Comparison of ENCODE assay signal across 1 cellular context in the genomic region with DNA sequence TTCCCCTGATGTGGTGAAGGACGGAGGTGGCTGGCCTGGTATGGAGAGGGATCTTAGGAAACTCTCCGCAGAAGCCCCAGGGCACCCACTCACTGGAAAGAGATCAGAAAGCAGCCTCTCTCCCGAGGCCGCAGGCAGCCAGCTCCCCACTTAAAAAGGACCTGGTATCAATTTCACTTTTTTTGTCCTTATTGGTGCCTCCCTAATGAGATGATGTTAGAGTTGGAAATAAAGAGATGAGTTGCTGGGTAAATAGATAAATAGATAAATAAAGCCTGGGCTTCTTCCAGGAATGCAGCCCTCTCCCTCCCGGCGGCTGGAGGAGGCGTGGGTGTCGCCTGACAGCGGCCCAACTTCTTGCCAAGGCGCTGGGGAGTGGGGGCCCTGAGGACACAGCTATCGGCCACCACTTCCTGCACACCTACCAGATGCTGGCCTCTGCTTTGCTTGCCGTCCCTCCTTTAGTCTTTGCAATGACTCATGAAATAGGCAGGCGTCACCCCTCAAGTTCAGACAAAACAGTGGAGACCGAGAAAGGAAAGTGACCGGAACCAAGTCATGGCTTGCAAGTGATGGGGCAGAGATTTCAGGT.
TF ChIP-seq lines count a peak whose summit lies in the region.

No MANE protein-coding gene starts in this region.

TF ChIP-seq in K562, 482 proteins besides CTCF, POLR2A, EP300 and RAD21 (continued from another document and continues in another):
- TF ChIP-seq, protein P1, sequence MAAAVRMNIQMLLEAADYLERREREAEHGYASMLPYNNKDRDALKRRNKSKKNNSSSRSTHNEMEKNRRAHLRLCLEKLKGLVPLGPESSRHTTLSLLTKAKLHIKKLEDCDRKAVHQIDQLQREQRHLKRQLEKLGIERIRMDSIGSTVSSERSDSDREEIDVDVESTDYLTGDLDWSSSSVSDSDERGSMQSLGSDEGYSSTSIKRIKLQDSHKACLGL (CRISPR knock-in tag; IDR thresholded peaks at IDR 0.05; ENCODE audit: borderline replicate concordance, poor library complexity, severe bottlenecking), result no peak
- TF ChIP-seq SMAD1 (IDR thresholded peaks at IDR 0.05; ENCODE audit: low read depth, low read length, partially characterized antibody) (no peak), CBX8 (IDR thresholded peaks at IDR 0.05; ENCODE audit: borderline replicate concordance, extremely low read depth, low read depth, low read length, poor library complexity, severe bottlenecking) (no peak), SREBF2 (CRISPR knock-in tag; IDR thresholded peaks at IDR 0.05) (no peak), SAFB (IDR thresholded peaks at IDR 0.05; ENCODE audit: borderline replicate concordance, low read depth, low read length) (no peak), MCM2 (IDR thresholded peaks at IDR 0.05; ENCODE audit: low read depth) (no peak), ZNF324 (CRISPR knock-in tag; IDR thresholded peaks at IDR 0.05) (no peak), TCF7L2 (IDR thresholded peaks at IDR 0.05; ENCODE audit: low read depth, low read length) (no peak), TRIM24 (IDR thresholded peaks at IDR 0.05) (peak in 1 of 2 experiments; percentile 48; a peak in 1 of 4 replicates), ESRRB (CRISPR knock-in tag; IDR thresholded peaks at IDR 0.05; ENCODE audit: borderline replicate concordance) (no peak), DIDO1 (tag; IDR thresholded peaks at IDR 0.05; ENCODE audit: low read depth) (no peak), BCL6 (CRISPR knock-in tag; IDR thresholded peaks at IDR 0.05) (no peak), CAMTA2 (CRISPR knock-in tag; conservative IDR thresholded peaks at IDR 0.05) (no peak), ZNF780A (CRISPR knock-in tag; IDR thresholded peaks at IDR 0.05) (no peak), RBM34 (IDR thresholded peaks at IDR 0.05; ENCODE audit: borderline replicate concordance, insufficient read depth, low read length) (no peak), SMARCC2 (IDR thresholded peaks at IDR 0.05; ENCODE audit: low read depth) (no peak), ZNF589 (CRISPR knock-in tag; IDR thresholded peaks at IDR 0.05; ENCODE audit: low read depth) (peak; percentile 65; the same call in 1 of the 2 replicates), MECOM (CRISPR knock-in tag; IDR thresholded peaks at IDR 0.05) (no peak), GABPB2 (CRISPR knock-in tag; conservative IDR thresholded peaks at IDR 0.05) (no peak), GATAD2A (IDR thresholded peaks at IDR 0.05) (no peak), SRF (CRISPR knock-in tag; IDR thresholded peaks at IDR 0.05) (no peak), ETV6 (IDR thresholded peaks at IDR 0.05; ENCODE audit: borderline replicate concordance in 1 of 2, low read depth in 2 of 2, low read length in 1 of 2) (no peak), ETV6 (CRISPR knock-in tag; IDR thresholded peaks at IDR 0.05; ENCODE audit: borderline replicate concordance) (no peak), ZNF431 (CRISPR knock-in tag; IDR thresholded peaks at IDR 0.05) (no peak), SETDB1 (IDR thresholded peaks at IDR 0.05; ENCODE audit: low read length) (no peak), ELF2 (CRISPR knock-in tag; IDR thresholded peaks at IDR 0.05) (no peak), SLC30A9 (CRISPR knock-in tag; IDR thresholded peaks at IDR 0.05) (no peak), NFRKB (IDR thresholded peaks at IDR 0.05; ENCODE audit: low read depth) (no peak), ZNF766 (CRISPR knock-in tag; conservative IDR thresholded peaks at IDR 0.05) (0 out of 2 replicates have a peak, but pooled peaks have one; percentile 39), ZNF124 (CRISPR knock-in tag; IDR thresholded peaks at IDR 0.05) (no peak), CHD4 (IDR thresholded peaks at IDR 0.05; ENCODE audit: insufficient read depth, insufficient replicate concordance, low read depth, low read length, poor library complexity, severe bottlenecking) (no peak), CEBPG (CRISPR knock-in tag; IDR thresholded peaks at IDR 0.05) (no peak), CEBPG (tag; conservative IDR thresholded peaks at IDR 0.05 in 1 of 2, IDR thresholded peaks at IDR 0.05 in 1 of 2) (peak in 1 of 2 experiments; percentile 86; a peak in 2 of 4 replicates), CBX1 (IDR thresholded peaks at IDR 0.05; ENCODE audit: low read depth) (no peak), FOXK2 (conservative IDR thresholded peaks at IDR 0.05 in 1 of 2, IDR thresholded peaks at IDR 0.05 in 1 of 2; ENCODE audit: low read depth in 2 of 2) (no peak), POLR3G (IDR thresholded peaks at IDR 0.05; ENCODE audit: extremely low read depth, insufficient read length, insufficient replicate concordance) (no peak), TCF7 (IDR thresholded peaks at IDR 0.05; ENCODE audit: borderline replicate concordance) (no peak), SMARCA4 (IDR thresholded peaks at IDR 0.05) (peak; percentile 68; the same call in 1 of the 2 replicates), CBFA2T3 (IDR thresholded peaks at IDR 0.05) (peak; percentile 78)
- TF ChIP-seq, protein P2, sequence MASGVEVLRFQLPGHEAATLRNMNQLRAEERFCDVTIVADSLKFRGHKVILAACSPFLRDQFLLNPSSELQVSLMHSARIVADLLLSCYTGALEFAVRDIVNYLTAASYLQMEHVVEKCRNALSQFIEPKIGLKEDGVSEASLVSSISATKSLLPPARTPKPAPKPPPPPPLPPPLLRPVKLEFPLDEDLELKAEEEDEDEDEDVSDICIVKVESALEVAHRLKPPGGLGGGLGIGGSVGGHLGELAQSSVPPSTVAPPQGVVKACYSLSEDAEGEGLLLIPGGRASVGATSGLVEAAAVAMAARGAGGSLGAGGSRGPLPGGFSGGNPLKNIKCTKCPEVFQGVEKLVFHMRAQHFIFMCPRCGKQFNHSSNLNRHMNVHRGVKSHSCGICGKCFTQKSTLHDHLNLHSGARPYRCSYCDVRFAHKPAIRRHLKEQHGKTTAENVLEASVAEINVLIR (CRISPR knock-in tag; IDR thresholded peaks at IDR 0.05), result no peak
- TF ChIP-seq, protein P3, sequence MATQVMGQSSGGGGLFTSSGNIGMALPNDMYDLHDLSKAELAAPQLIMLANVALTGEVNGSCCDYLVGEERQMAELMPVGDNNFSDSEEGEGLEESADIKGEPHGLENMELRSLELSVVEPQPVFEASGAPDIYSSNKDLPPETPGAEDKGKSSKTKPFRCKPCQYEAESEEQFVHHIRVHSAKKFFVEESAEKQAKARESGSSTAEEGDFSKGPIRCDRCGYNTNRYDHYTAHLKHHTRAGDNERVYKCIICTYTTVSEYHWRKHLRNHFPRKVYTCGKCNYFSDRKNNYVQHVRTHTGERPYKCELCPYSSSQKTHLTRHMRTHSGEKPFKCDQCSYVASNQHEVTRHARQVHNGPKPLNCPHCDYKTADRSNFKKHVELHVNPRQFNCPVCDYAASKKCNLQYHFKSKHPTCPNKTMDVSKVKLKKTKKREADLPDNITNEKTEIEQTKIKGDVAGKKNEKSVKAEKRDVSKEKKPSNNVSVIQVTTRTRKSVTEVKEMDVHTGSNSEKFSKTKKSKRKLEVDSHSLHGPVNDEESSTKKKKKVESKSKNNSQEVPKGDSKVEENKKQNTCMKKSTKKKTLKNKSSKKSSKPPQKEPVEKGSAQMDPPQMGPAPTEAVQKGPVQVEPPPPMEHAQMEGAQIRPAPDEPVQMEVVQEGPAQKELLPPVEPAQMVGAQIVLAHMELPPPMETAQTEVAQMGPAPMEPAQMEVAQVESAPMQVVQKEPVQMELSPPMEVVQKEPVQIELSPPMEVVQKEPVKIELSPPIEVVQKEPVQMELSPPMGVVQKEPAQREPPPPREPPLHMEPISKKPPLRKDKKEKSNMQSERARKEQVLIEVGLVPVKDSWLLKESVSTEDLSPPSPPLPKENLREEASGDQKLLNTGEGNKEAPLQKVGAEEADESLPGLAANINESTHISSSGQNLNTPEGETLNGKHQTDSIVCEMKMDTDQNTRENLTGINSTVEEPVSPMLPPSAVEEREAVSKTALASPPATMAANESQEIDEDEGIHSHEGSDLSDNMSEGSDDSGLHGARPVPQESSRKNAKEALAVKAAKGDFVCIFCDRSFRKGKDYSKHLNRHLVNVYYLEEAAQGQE (CRISPR knock-in tag; IDR thresholded peaks at IDR 0.05; ENCODE audit: low read depth), result no peak
- TF ChIP-seq, protein P4, sequence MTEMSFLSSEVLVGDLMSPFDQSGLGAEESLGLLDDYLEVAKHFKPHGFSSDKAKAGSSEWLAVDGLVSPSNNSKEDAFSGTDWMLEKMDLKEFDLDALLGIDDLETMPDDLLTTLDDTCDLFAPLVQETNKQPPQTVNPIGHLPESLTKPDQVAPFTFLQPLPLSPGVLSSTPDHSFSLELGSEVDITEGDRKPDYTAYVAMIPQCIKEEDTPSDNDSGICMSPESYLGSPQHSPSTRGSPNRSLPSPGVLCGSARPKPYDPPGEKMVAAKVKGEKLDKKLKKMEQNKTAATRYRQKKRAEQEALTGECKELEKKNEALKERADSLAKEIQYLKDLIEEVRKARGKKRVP (CRISPR knock-in tag; IDR thresholded peaks at IDR 0.05), result no peak
- TF ChIP-seq, protein P5, sequence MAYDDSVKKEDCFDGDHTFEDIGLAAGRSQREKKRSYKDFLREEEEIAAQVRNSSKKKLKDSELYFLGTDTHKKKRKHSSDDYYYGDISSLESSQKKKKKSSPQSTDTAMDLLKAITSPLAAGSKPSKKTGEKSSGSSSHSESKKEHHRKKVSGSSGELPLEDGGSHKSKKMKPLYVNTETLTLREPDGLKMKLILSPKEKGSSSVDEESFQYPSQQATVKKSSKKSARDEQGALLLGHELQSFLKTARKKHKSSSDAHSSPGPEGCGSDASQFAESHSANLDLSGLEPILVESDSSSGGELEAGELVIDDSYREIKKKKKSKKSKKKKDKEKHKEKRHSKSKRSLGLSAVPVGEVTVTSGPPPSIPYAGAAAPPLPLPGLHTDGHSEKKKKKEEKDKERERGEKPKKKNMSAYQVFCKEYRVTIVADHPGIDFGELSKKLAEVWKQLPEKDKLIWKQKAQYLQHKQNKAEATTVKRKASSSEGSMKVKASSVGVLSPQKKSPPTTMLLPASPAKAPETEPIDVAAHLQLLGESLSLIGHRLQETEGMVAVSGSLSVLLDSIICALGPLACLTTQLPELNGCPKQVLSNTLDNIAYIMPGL (CRISPR knock-in tag; IDR thresholded peaks at IDR 0.05), result no peak
- TF ChIP-seq, protein P6, sequence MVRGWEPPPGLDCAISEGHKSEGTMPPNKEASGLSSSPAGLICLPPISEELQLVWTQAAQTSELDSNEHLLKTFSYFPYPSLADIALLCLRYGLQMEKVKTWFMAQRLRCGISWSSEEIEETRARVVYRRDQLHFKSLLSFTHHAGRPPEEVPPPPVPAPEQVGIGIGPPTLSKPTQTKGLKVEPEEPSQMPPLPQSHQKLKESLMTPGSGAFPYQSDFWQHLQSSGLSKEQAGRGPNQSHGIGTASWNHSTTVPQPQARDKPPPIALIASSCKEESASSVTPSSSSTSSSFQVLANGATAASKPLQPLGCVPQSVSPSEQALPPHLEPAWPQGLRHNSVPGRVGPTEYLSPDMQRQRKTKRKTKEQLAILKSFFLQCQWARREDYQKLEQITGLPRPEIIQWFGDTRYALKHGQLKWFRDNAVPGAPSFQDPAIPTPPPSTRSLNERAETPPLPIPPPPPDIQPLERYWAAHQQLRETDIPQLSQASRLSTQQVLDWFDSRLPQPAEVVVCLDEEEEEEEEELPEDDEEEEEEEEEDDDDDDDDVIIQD (CRISPR knock-in tag; IDR thresholded peaks at IDR 0.05), result no peak
- TF ChIP-seq, protein P7, sequence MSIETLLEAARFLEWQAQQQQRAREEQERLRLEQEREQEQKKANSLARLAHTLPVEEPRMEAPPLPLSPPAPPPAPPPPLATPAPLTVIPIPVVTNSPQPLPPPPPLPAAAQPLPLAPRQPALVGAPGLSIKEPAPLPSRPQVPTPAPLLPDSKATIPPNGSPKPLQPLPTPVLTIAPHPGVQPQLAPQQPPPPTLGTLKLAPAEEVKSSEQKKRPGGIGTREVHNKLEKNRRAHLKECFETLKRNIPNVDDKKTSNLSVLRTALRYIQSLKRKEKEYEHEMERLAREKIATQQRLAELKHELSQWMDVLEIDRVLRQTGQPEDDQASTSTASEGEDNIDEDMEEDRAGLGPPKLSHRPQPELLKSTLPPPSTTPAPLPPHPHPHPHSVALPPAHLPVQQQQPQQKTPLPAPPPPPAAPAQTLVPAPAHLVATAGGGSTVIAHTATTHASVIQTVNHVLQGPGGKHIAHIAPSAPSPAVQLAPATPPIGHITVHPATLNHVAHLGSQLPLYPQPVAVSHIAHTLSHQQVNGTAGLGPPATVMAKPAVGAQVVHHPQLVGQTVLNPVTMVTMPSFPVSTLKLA (conservative IDR thresholded peaks at IDR 0.05), result no peak; a peak in 1 of 4 replicates
- TF ChIP-seq, protein P8, sequence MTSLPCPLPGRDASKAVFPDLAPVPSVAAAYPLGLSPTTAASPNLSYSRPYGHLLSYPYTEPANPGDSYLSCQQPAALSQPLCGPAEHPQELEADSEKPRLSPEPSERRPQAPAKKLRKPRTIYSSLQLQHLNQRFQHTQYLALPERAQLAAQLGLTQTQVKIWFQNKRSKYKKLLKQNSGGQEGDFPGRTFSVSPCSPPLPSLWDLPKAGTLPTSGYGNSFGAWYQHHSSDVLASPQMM (CRISPR knock-in tag; IDR thresholded peaks at IDR 0.05), result no peak
- TF ChIP-seq, protein P9, sequence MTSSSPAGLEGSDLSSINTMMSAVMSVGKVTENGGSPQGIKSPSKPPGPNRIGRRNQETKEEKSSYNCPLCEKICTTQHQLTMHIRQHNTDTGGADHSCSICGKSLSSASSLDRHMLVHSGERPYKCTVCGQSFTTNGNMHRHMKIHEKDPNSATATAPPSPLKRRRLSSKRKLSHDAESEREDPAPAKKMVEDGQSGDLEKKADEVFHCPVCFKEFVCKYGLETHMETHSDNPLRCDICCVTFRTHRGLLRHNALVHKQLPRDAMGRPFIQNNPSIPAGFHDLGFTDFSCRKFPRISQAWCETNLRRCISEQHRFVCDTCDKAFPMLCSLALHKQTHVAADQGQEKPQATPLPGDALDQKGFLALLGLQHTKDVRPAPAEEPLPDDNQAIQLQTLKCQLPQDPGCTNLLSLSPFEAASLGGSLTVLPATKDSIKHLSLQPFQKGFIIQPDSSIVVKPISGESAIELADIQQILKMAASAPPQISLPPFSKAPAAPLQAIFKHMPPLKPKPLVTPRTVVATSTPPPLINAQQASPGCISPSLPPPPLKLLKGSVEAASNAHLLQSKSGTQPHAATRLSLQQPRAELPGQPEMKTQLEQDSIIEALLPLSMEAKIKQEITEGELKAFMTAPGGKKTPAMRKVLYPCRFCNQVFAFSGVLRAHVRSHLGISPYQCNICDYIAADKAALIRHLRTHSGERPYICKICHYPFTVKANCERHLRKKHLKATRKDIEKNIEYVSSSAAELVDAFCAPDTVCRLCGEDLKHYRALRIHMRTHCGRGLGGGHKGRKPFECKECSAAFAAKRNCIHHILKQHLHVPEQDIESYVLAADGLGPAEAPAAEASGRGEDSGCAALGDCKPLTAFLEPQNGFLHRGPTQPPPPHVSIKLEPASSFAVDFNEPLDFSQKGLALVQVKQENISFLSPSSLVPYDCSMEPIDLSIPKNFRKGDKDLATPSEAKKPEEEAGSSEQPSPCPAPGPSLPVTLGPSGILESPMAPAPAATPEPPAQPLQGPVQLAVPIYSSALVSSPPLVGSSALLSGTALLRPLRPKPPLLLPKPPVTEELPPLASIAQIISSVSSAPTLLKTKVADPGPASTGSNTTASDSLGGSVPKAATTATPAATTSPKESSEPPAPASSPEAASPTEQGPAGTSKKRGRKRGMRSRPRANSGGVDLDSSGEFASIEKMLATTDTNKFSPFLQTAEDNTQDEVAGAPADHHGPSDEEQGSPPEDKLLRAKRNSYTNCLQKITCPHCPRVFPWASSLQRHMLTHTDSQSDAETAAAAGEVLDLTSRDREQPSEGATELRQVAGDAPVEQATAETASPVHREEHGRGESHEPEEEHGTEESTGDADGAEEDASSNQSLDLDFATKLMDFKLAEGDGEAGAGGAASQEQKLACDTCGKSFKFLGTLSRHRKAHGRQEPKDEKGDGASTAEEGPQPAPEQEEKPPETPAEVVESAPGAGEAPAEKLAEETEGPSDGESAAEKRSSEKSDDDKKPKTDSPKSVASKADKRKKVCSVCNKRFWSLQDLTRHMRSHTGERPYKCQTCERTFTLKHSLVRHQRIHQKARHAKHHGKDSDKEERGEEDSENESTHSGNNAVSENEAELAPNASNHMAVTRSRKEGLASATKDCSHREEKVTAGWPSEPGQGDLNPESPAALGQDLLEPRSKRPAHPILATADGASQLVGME (CRISPR knock-in tag; IDR thresholded peaks at IDR 0.05), result no peak
